In genomic region chr17:46038937-46039336, GRCh38 we compare ENCODE assay signal across 20 cellular contexts. TPM values are rescaled to one million over a fixed set of nuclear protein-coding genes. Genes with fewer than 3 reads are reported as not detected.
"Had no signal": no experiment of that assay in that cellular context is flagged by ENCODE, and none has a peak within 500 bp of the region (broad histone marks: within the 10 kb centered on the region; RNA-seq: fewer than 3 reads in every experiment).

No MANE protein-coding gene starts in this region.

- H3K27me3 ChIP-seq: foreskin keratinocyte, neural progenitor cell, spleen, tibial nerve had no signal

- H3K4me3 ChIP-seq: neural progenitor cell, spleen, tibial nerve had no signal

- H3K9me3 ChIP-seq: spleen, tibial nerve had no signal

- DNase-seq: activated gamma-delta T cell treated with Interleukin-2 at 50 U/mL for 16 hours; activated naive CD8-positive, alpha-beta T cell treated with anti-CD3 and anti-CD28 coated beads, Interleukin-2, amount 10 ng/mL, durations not matched to agents 7 days and 5 days; activated T-cell treated with anti-CD3 and anti-CD28 coated beads, Interleukin-2, amount 50 U/mL, for 1 hour; effector CD4-positive, alpha-beta T cell; foreskin keratinocyte; naive thymus-derived CD8-positive, alpha-beta T cell; spleen; stimulated activated CD4-positive, alpha-beta T cell treated with anti-CD3 and anti-CD28 coated beads, Interleukin-4, amount 100 ng/mL, for 1 hour; stimulated activated naive CD8-positive, alpha-beta T cell treated with anti-CD3 and anti-CD28 coated beads, Interleukin-15, amount 100 ng/mL, for 72 hours; T-helper 9 cell had no signal

- H3K27ac ChIP-seq: foreskin keratinocyte, neural progenitor cell, tibial nerve had no signal

- H3K4me1 ChIP-seq: foreskin keratinocyte had no signal

- ATAC-seq: foreskin keratinocyte; left lobe of liver; naive thymus-derived CD8-positive, alpha-beta T cell; stimulated activated naive CD8-positive, alpha-beta T cell treated with anti-CD3 and anti-CD28 coated beads, Interleukin-15, amount 100 ng/mL, for 72 hours; WTC11 had no signal

RNA-seq across cellular contexts. Expression of gene STH, which starts 39.9 kb away (rescaled TPM):
- total RNA-seq: activated naive CD8-positive, alpha-beta T cell treated with anti-CD3 and anti-CD28 coated beads, Interleukin-2, amount 10 ng/mL, durations not matched to agents 7 days and 5 days; foreskin keratinocyte; kidney; left lobe of liver; lung microvascular endothelial cell; naive thymus-derived CD8-positive, alpha-beta T cell; omental fat pad; renal cortical epithelial cell; spleen; T-helper 1 cell treated with Interleukin-12 subunit alpha and Interleukin-12 subunit beta and Interleukin-4 antibody, amounts not matched to agents 30 ng/mL and 1 ng/mL, for 36 hours; tibial nerve; urinary bladder; WTC11 had no signal
- polyA plus RNA-seq: foreskin keratinocyte; naive thymus-derived CD8-positive, alpha-beta T cell; spleen; urinary bladder had no signal
